Comparison of ENCODE assay signal across 1 cellular context in the genomic region with DNA sequence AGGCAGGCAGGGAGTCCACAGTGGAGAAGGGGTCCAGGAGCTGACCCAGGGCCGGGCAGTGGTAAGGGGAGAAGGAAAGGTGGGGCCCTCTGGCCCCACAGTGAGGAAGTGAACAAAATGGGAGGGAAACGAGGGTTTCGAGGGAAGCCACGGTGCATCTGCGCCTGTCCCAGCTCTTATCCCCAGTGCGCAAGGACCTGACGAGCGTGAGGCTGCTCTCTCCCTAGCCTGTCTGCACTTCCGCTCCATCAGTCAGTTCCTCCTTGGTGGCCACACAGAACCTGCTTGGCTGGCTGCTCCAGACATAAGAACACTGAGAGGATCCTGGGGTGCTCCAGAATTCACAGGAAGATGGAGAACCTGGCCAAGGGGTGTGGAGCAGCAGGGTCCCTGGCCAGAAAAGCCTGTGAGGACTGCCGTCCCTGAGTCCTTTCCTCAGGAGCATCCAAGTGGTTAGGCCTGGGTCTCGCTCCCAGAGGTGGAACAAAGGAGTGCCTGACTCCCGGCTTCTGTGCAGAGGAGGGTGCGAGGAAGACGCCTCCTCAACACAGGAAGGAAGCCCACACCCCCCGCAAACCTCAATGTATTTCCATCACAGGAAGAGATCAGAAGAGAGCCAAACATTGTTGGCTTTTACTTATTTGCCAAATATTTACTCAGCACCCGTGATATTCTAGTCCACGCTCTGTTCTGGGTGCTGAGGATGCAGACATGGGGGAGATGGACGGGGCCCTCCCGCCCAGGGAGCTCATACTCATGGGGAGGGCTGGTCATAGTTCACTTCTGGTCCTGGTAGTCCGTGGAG.
TF ChIP-seq lines count a peak whose summit lies in the region.

No MANE protein-coding gene starts in this region.

TF ChIP-seq in H1, 55 proteins besides CTCF, POLR2A, EP300 and RAD21:
- TF ChIP-seq, protein P1, sequence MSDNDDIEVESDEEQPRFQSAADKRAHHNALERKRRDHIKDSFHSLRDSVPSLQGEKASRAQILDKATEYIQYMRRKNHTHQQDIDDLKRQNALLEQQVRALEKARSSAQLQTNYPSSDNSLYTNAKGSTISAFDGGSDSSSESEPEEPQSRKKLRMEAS (IDR thresholded peaks at IDR 0.05) = no peak
- TF ChIP-seq POLR2AphosphoS5 (IDR thresholded peaks at IDR 0.05; ENCODE audit: low read depth, low read length) = no peak
- no peak for TF ChIP-seq TAF1 (IDR thresholded peaks at IDR 0.05; ENCODE audit: low read depth, low read length)
- no peak for TF ChIP-seq SP1 (IDR thresholded peaks at IDR 0.05; ENCODE audit: low read depth, low read length)
- no peak for TF ChIP-seq BCL11A (IDR thresholded peaks at IDR 0.05; ENCODE audit: low read depth in 2 of 2, low read length in 2 of 2)
- no peak for TF ChIP-seq YY1 (IDR thresholded peaks at IDR 0.05; ENCODE audit: low read depth, low read length)
- TF ChIP-seq JUN (IDR thresholded peaks at IDR 0.05; ENCODE audit: low read depth, low read length) = no peak
- TF ChIP-seq RNF2 (IDR thresholded peaks at IDR 0.05; ENCODE audit: borderline replicate concordance, low read depth, low read length, missing control alignments, poor library complexity, severe bottlenecking) = no peak
- no peak for TF ChIP-seq EZH2 (IDR thresholded peaks at IDR 0.05; ENCODE audit: low read depth, low read length, severe bottlenecking)
- TF ChIP-seq CEBPB (IDR thresholded peaks at IDR 0.05; ENCODE audit: low read depth, low read length) = no peak
